8 cellular contexts compared by ENCODE assay signal in the genomic region with DNA sequence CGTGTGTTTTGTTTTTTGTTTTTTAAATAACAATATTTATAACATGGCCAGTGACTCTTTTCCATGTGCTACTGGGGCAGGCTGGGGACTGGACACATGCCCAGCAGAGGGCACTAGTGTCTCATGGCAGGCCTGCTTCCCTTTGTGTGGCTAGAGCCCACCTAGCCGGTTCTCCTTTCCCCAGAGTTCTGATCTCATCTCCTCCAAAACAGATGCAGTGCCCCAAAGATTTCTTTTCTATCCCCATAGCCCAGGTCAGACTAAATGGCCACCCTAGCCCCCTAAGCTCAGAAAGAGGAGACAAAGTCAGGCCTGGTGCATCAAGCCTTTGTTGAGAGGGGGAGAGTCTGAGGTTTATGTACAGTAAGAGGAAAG. TPM values are rescaled to one million over a fixed set of nuclear protein-coding genes. Genes with fewer than 3 reads are reported as not detected.
DNase-seq lines count a peak whose midpoint lies in the region; ATAC-seq, FAIRE-seq and TF ChIP-seq lines count a peak whose summit lies in the region.

No MANE protein-coding gene starts in this region.

- H3K27ac ChIP-seq in 22Rv1, result no peak overlapping the region
- H3K27ac ChIP-seq in VCaP, result no peak overlapping the region

- peak; percentile 87 for DNase-seq in GM12891 (ENCODE audit: insufficient read length, low spot score)
- DNase-seq in NCI-H2029 (lab: John Stamatoyannopoulos, UW), result peak; percentile 66
- peak; percentile 93 for DNase-seq in iPS-NIHi7 (ENCODE audit: extremely low spot score)
- peak; percentile 64 to 75 (median 66) for DNase-seq in stimulated activated CD4-positive, alpha-beta T cell treated with anti-CD3 and anti-CD28 coated beads, Interleukin-12 subunit alpha, Interleukin-12 subunit beta, amount 100 ng/mL, for 48 hours (ENCODE audit: low read depth in 2 of 3, low spot score in 1 of 3)

- no peak overlapping the region for H3K4me3 Mint-ChIP-seq in brain

- no peaks in the 10 kb centered on the region for H3K9me3 Mint-ChIP-seq in brain

- peak; percentile 56 for FAIRE-seq in GM12891 (lab: Jason Lieb, UNC)

- no peaks in the 10 kb centered on the region for H3K27me3 Mint-ChIP-seq in brain

- no peak for ATAC-seq in GM21528 (IDR thresholded peaks at IDR 0.05; ENCODE audit: low FRiP score, unreplicated experiment)

- peak overlapping the region; percentile 81 to 95 (median 90) for H3K27ac Mint-ChIP-seq in brain

- H3K4me1 Mint-ChIP-seq in brain, result peaks cover 29% of the 10 kb centered on the region

- TF ChIP-seq CTCF in 22Rv1 (IDR thresholded peaks at IDR 0.05) (peak; percentile 99), VCaP (conservative IDR thresholded peaks at IDR 0.05) (peak; percentile 98), brain (conservative IDR thresholded peaks at IDR 0.05) (peak; percentile 96 to 97)

- TF ChIP-seq POLR2A in GM12891 (IDR thresholded peaks at IDR 0.05; ENCODE audit: low read depth, low read length), result no peak

- H3K36me3 Mint-ChIP-seq in brain, result peaks cover 24% of the 10 kb centered on the region

TF ChIP-seq in GM12891, 5 proteins besides CTCF, POLR2A, EP300 and RAD21:
- TF ChIP-seq POLR2AphosphoS5 (IDR thresholded peaks at IDR 0.05; ENCODE audit: low read depth, low read length) (no peak), TAF1 (IDR thresholded peaks at IDR 0.05; ENCODE audit: low read depth, low read length) (no peak), PAX5 (IDR thresholded peaks at IDR 0.05; ENCODE audit: insufficient read depth, low read length, severe bottlenecking) (no peak), POU2F2 (IDR thresholded peaks at IDR 0.05; ENCODE audit: low read depth, low read length) (no peak), SPI1 (IDR thresholded peaks at IDR 0.05; ENCODE audit: low read depth, low read length) (no peak)

RNA-seq across cellular contexts. Expression of a gene that starts 21.2 kb away (rescaled TPM):
- 6.6 TPM for polyA plus RNA-seq in GM12891 (2012; ENCODE audit: low read depth, missing spikeins)
- polyA plus RNA-seq in brain (ENCODE audit: insufficient read depth, low read depth, low replicate concordance), result 15.9 TPM

RNA-seq across cellular contexts. Expression of a gene that starts 39.2 kb away (rescaled TPM):
- polyA plus RNA-seq in GM12891 (2012; ENCODE audit: low read depth, missing spikeins), result 0.92 TPM
- polyA plus RNA-seq in brain (ENCODE audit: insufficient read depth, low read depth, low replicate concordance), result 0.15 TPM
